13 cellular contexts compared by ENCODE assay signal in the genomic region with DNA sequence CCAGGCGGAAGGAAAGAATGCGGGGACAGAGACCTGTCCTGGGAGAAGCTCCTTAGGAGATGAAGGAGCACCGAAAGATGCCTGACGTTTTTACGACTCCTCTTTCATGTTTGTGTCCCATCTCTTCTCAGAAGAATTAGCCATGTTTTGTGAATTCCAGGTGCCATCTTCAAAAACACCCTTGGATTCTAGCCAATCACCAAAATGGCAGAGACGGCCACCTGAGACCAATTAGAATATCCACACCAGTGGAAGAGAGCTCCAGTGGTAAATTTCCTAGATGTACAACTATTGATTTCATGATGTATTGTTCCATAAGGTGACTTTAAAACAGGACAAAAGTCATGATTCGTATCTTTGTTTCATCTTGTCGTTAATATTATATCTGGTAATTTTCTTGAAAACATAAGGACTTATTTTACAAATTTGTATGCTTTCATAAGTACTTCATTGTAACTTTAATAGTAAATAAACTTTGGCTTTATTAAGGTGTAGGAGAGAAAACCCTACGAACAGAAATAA.
DNase-seq lines count a peak whose midpoint lies in the region; ATAC-seq, FAIRE-seq and TF ChIP-seq lines count a peak whose summit lies in the region.
"Had no signal": no experiment of that assay in that cellular context is flagged by ENCODE, and none has a peak within 500 bp of the region (broad histone marks: within the 10 kb centered on the region; RNA-seq: fewer than 3 reads in every experiment).

No MANE protein-coding gene starts in this region.

- H3K4me1 Mint-ChIP-seq in GM23338, result no peaks in the 10 kb centered on the region

- ATAC-seq in GM23338 (no peak), right lobe of liver (no peak), GM18502 (IDR thresholded peaks at IDR 0.05; ENCODE audit: poor library complexity, unreplicated experiment) (no peak)

- H3F3A ChIP-seq in GM23338 (replicated peaks; ENCODE audit: low read depth), result no peaks in the 10 kb centered on the region
- H3F3A ChIP-seq in smooth muscle cell (ENCODE audit: low read depth), result peaks cover 4% of the 10 kb centered on the region

- TF ChIP-seq POLR2A in right lobe of liver (IDR thresholded peaks at IDR 0.05), result no peak

- TF ChIP-seq CTCF in GM23338 (conservative IDR thresholded peaks at IDR 0.05; ENCODE audit: low read depth in 2 of 2) (no peak), right lobe of liver (IDR thresholded peaks at IDR 0.05) (no peak), smooth muscle cell (IDR thresholded peaks at IDR 0.05; ENCODE audit: borderline replicate concordance, insufficient read depth, poor library complexity, severe bottlenecking) (no peak)

- H3K27me3 Mint-ChIP-seq in GM23338 (ENCODE audit: insufficient read depth, low read depth, poor library complexity), result no peaks in the 10 kb centered on the region

- H3K36me3 ChIP-seq in GM23338 (ENCODE audit: insufficient read depth) (no peaks in the 10 kb centered on the region), right lobe of liver (no peaks in the 10 kb centered on the region), smooth muscle cell (ENCODE audit: low read depth) (no peaks in the 10 kb centered on the region)

- H3K4me2 ChIP-seq in GM23338 (no peak overlapping the region), smooth muscle cell (peak overlapping the region; percentile 32)

- no peaks in the 10 kb centered on the region for H3K9me3 Mint-ChIP-seq in GM23338

- H3K36me3 Mint-ChIP-seq in GM23338 (ENCODE audit: low read depth), result no peaks in the 10 kb centered on the region

- H3K79me2 ChIP-seq in GM23338 (replicated peaks; ENCODE audit: insufficient read depth), result no peaks in the 10 kb centered on the region
- no peaks in the 10 kb centered on the region for H3K79me2 ChIP-seq in smooth muscle cell (ENCODE audit: low read depth)

- intact Hi-C loops in right lobe of liver (cut with DNase I), result no loop called here

- H3K4me1 ChIP-seq in GM23338 (ENCODE audit: insufficient read depth) (no peaks in the 10 kb centered on the region), right lobe of liver (peaks cover 0 to 5% (median 2%) of the 10 kb centered on the region in 4 donors), smooth muscle cell (ENCODE audit: low read depth) (no peaks in the 10 kb centered on the region)

- H3K4me3 ChIP-seq in GM23338, result no peak overlapping the region
- peak overlapping the region in 1 of 3 donors; percentile 28 for H3K4me3 ChIP-seq in right lobe of liver
- no peak overlapping the region for H3K4me3 ChIP-seq in smooth muscle cell

- H4K20me1 ChIP-seq in GM23338 (replicated peaks; ENCODE audit: insufficient read depth) (no peaks in the 10 kb centered on the region), smooth muscle cell (ENCODE audit: low read depth) (no peaks in the 10 kb centered on the region)

- no peaks in the 10 kb centered on the region for H3K9me3 ChIP-seq in right lobe of liver
- no peaks in the 10 kb centered on the region for H3K9me3 ChIP-seq in smooth muscle cell (replicated peaks; ENCODE audit: low read depth)

- H3K27ac Mint-ChIP-seq in GM23338, result no peak overlapping the region

- H3K27me3 ChIP-seq in GM23338 (ENCODE audit: insufficient read depth), result no peaks in the 10 kb centered on the region
- no peaks in the 10 kb centered on the region for H3K27me3 ChIP-seq in right lobe of liver
- no peaks in the 10 kb centered on the region for H3K27me3 ChIP-seq in smooth muscle cell (ENCODE audit: low read depth)

- H3K27ac ChIP-seq in GM23338 (ENCODE audit: low read depth), result no peak overlapping the region
- peak overlapping the region in 2 of 3 donors; percentile 61 to 63 for H3K27ac ChIP-seq in right lobe of liver
- H3K27ac ChIP-seq in smooth muscle cell (ENCODE audit: low read depth), result peak overlapping the region; percentile 13

- no peak for FAIRE-seq in RCC 7860 (lab: Jason Lieb, UNC)
- FAIRE-seq: GM18507 had no signal

- H3K4me3 Mint-ChIP-seq in GM23338, result no peak overlapping the region

- DNase-seq in GM23338 (ENCODE audit: low spot score), result peak; percentile 27
- peak; percentile 38 for DNase-seq in NCI-H2227 treated with DMSO at 0.1 percent for 48 hours (lab: John Stamatoyannopoulos, UW)
- no peak for DNase-seq in right lobe of liver
- no peak for DNase-seq in smooth muscle cell (lab: John Stamatoyannopoulos, UW; ENCODE audit: unreplicated experiment)
- no peak for DNase-seq in RCC 7860 (ENCODE audit: low spot score)
- no peak for DNase-seq in DMS53 treated with DMSO at 0.1 percent for 48 hours (lab: John Stamatoyannopoulos, UW; ENCODE audit: unreplicated experiment)
- no peak for DNase-seq in NCI-H345 (lab: John Stamatoyannopoulos, UW)
- DNase-seq: DMS79 treated with DMSO at 0.1 percent for 48 hours, HCEC 1CT, NCI-H1417 treated with DMSO at 0.1 percent for 48 hours, NCI-H1930 had no signal

- WGBS in right lobe of liver (ENCODE audit: insufficient coverage, low coverage, low lambda C conversion rate, missing lambda C conversion rate), result 84% methylated on average over 6 of the region's 9 CpGs
- 70% methylated on average over 9 of the region's 9 CpGs for WGBS in smooth muscle cell (ENCODE audit: low lambda C conversion rate)

- 0 out of 2 replicates have a peak overlapping the region, but pooled peaks have one; percentile 3 for H2AFZ ChIP-seq in GM23338
- no peak overlapping the region for H2AFZ ChIP-seq in smooth muscle cell (ENCODE audit: low read depth)

- peaks cover 5% of the 10 kb centered on the region; the same call in 1 of the 2 replicates for H3K9me2 ChIP-seq in GM23338 (ENCODE audit: insufficient read depth)

- H3K9ac ChIP-seq in smooth muscle cell (ENCODE audit: low read depth), result no peak overlapping the region

TF ChIP-seq in GM23338, 12 proteins besides CTCF, POLR2A, EP300 and RAD21 (continues in another document):
- TF ChIP-seq POLR2AphosphoS5 (IDR thresholded peaks at IDR 0.05; ENCODE audit: low read depth) (no peak), NANOG (IDR thresholded peaks at IDR 0.05; ENCODE audit: borderline replicate concordance) (no peak), STAT1 (IDR thresholded peaks at IDR 0.05; ENCODE audit: unreplicated experiment) (no peak)
- TF ChIP-seq, protein P1, sequence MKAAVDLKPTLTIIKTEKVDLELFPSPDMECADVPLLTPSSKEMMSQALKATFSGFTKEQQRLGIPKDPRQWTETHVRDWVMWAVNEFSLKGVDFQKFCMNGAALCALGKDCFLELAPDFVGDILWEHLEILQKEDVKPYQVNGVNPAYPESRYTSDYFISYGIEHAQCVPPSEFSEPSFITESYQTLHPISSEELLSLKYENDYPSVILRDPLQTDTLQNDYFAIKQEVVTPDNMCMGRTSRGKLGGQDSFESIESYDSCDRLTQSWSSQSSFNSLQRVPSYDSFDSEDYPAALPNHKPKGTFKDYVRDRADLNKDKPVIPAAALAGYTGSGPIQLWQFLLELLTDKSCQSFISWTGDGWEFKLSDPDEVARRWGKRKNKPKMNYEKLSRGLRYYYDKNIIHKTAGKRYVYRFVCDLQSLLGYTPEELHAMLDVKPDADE (IDR thresholded peaks at IDR 0.05), result no peak

Comparison
In these comparisons a context has a peak if more than half of its experiments do, and no peak if none do; other contexts are left out.
1. DNase-seq: peak in GM23338 (single experiment) and NCI-H2227 treated with DMSO at 0.1 percent for 48 hours (single experiment); none in right lobe of liver (0 of 3), smooth muscle cell (single experiment), RCC 7860 (single experiment), DMS53 treated with DMSO at 0.1 percent for 48 hours (single experiment) and NCI-H345 (single experiment).